ENCODE assay signal across 25 cellular contexts in the genomic region with DNA sequence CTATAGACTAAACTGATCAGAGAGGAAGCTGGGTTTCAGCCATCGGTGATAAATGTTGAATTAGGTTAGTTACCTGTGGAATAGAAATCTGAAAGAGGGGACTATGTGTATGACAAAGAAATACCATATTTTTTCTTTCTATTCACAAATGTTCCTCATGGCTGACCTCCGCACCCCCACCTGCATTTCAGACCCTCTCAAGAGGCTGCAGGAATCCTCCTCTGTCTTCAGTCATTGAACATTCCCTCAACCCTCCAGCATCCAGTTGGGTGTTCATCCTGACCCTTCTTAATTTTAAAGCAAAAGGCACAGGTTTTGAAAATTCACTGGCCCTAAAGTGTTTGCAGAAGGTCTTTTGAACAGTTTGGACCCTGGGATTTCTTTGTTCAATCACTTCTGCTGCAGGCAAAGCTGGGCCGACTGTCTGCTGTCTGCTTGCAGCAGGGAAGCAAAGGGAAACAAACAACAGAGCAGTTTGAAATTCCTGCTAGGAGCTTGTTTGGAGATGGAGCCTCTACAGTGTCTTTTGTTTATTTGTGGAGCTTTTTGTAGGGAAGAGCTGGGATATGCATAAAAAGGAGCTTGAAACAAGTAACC.
DNase-seq lines count a peak whose midpoint lies in the region; ATAC-seq and TF ChIP-seq lines count a peak whose summit lies in the region.
"Had no signal": no experiment of that assay in that cellular context is flagged by ENCODE, and none has a peak within 500 bp of the region (broad histone marks: within the 10 kb centered on the region; RNA-seq: fewer than 3 reads in every experiment).

No MANE protein-coding gene starts in this region.

- no peaks in the 10 kb centered on the region for H3K4me1 ChIP-seq in fibroblast of lung (ENCODE audit: control insufficient read depth, extremely low read depth, insufficient read depth, low read length)
- H3K4me1 ChIP-seq: BE2C, lower lobe of right lung, Peyer's patch had no signal

- H3K36me3 ChIP-seq in fibroblast of lung (ENCODE audit: control insufficient read depth, insufficient read depth, low read length) = no peaks in the 10 kb centered on the region
- no peaks in the 10 kb centered on the region for H3K36me3 ChIP-seq in neural cell (ENCODE audit: insufficient read depth, low read length)
- H3K36me3 ChIP-seq: BE2C, lower lobe of right lung, Peyer's patch had no signal

- no peaks in the 10 kb centered on the region for H3K27me3 ChIP-seq in fibroblast of lung (ENCODE audit: control insufficient read depth, insufficient read depth, low read length)
- no peaks in the 10 kb centered on the region for H3K27me3 ChIP-seq in neural cell (ENCODE audit: insufficient read depth, low read depth, low read length)
- H3K27me3 ChIP-seq: BE2C, Peyer's patch had no signal

- TF ChIP-seq EP300 in neural cell (conservative IDR thresholded peaks at IDR 0.05; ENCODE audit: poor library complexity, severe bottlenecking) = no peak

- H3K9ac ChIP-seq in fibroblast of lung (ENCODE audit: insufficient read depth, low read length) (no peak overlapping the region), neural cell (ENCODE audit: low read length) (no peak overlapping the region)

- intact Hi-C loops in lower leg skin (cut with DNase I; ENCODE audit: low total_unique reads) = no loop called here

- TF ChIP-seq POLR2A in lower leg skin (IDR thresholded peaks at IDR 0.05) = no peak

- WGBS in lower leg skin, 2 donors = 80 to 93% methylated on average over 3 of the region's 3 CpGs

- DNase-seq in EH (ENCODE audit: low read depth) (peak; percentile 11), NCI-H69 (lab: John Stamatoyannopoulos, UW) (peak; percentile 3), fibroblast of lung (ENCODE audit: low read depth in 2 of 2) (no peak), lower leg skin (ENCODE audit: low spot score in 2 of 2) (no peak)
- no peak for DNase-seq in activated naive CD4-positive, alpha-beta T cell treated with anti-CD3 and anti-CD28 coated beads, Interleukin-2, amount 50 U/mL, for 16 hours
- DNase-seq: activated CD4-positive, CD25-positive, alpha-beta regulatory T cell treated with anti-CD3 and anti-CD28 coated beads, Interleukin-2, amount 50 U/mL, for 72 hours; activated CD8-positive, alpha-beta T cell treated with anti-CD3 and anti-CD28 coated beads for 36 hours; activated effector memory CD4-positive, alpha-beta T cell treated with Interleukin-2 at 50 U/mL for 16 hours; BE2C; hypothalamus; lower lobe of right lung; NCI-H2081 treated with DMSO at 0.1 percent for 48 hours; NCI-H524; NK-92 treated with Interleukin-12 subunit alpha and Interleukin-12 subunit beta, amount 100 ng/mL, for 24 hours; Peyer's patch; small intestine; stimulated activated CD4-positive, alpha-beta T cell treated with anti-CD3 and anti-CD28 coated beads, Interleukin-4, amount 100 ng/mL, for 24 hours; stimulated activated naive CD4-positive, alpha-beta T cell; T-cell had no signal

- H3K79me2 ChIP-seq in fibroblast of lung (ENCODE audit: control insufficient read depth, insufficient read depth, low read length) (no peaks in the 10 kb centered on the region), neural cell (replicated peaks; ENCODE audit: insufficient read depth, low read length) (no peaks in the 10 kb centered on the region)

- no peak overlapping the region for H3K27ac ChIP-seq in fibroblast of lung (ENCODE audit: insufficient read depth, low read length)
- H3K27ac ChIP-seq in neural cell (ENCODE audit: low read length) = no peak overlapping the region
- H3K27ac ChIP-seq: epithelial cell of prostate, lower lobe of right lung, Peyer's patch had no signal

- no peaks in the 10 kb centered on the region for H3K9me3 ChIP-seq in fibroblast of lung (ENCODE audit: control insufficient read depth, insufficient read depth, low read depth, low read length)
- no peaks in the 10 kb centered on the region for H3K9me3 ChIP-seq in neural cell (ENCODE audit: low read length)
- H3K9me3 ChIP-seq: A549, BE2C, lower lobe of right lung, Peyer's patch had no signal

- H3F3A ChIP-seq in neural cell (ENCODE audit: insufficient read depth, low read length, poor library complexity, severe bottlenecking) = no peaks in the 10 kb centered on the region

- H2AFZ ChIP-seq in fibroblast of lung (ENCODE audit: low read length) (peak overlapping the region; percentile 19), neural cell (ENCODE audit: low read depth, low read length) (peak overlapping the region; percentile 15)

- no peaks in the 10 kb centered on the region for H3K9me2 ChIP-seq in neural cell (ENCODE audit: insufficient read depth, low read length)

- H4K20me1 ChIP-seq in fibroblast of lung (ENCODE audit: control insufficient read depth, extremely low read depth, insufficient read depth, low read length) (no peaks in the 10 kb centered on the region), neural cell (ENCODE audit: insufficient read depth) (no peaks in the 10 kb centered on the region)

- no peak for TF ChIP-seq CTCF in fibroblast of lung (conservative IDR thresholded peaks at IDR 0.05 in 1 of 2, IDR thresholded peaks at IDR 0.05 in 1 of 2; ENCODE audit: low read depth in 1 of 2, low read length in 2 of 2)
- TF ChIP-seq CTCF in neural cell (IDR thresholded peaks at IDR 0.05; ENCODE audit: poor library complexity, severe bottlenecking) = no peak
- TF ChIP-seq CTCF in lower leg skin (IDR thresholded peaks at IDR 0.05) = no peak

- no peak overlapping the region for H3K4me3 ChIP-seq in fibroblast of lung (replicated peaks in 1 of 4; ENCODE audit: control extremely low read depth in 1 of 4, insufficient read depth in 1 of 4, low read depth in 3 of 4, low read length in 4 of 4)
- no peak overlapping the region for H3K4me3 ChIP-seq in neural cell (ENCODE audit: low read length)
- no peak overlapping the region for H3K4me3 ChIP-seq in lower leg skin (ENCODE audit: low read depth, poor library complexity, severe bottlenecking)
- H3K4me3 ChIP-seq: A549, K562, lower lobe of right lung, Peyer's patch had no signal

- H3K4me2 ChIP-seq in fibroblast of lung (ENCODE audit: extremely low read depth, insufficient read depth, low read length) (no peak overlapping the region), neural cell (ENCODE audit: low read length) (no peak overlapping the region)
- H3K4me2 ChIP-seq: A549 had no signal

- ATAC-seq in HG03520 (IDR thresholded peaks at IDR 0.05; ENCODE audit: unreplicated experiment) (no peak), GM21423 (IDR thresholded peaks at IDR 0.05; ENCODE audit: unreplicated experiment) (no peak)
- ATAC-seq: A549; activated CD8-positive, alpha-beta T cell treated with anti-CD3 and anti-CD28 coated beads for 36 hours; K562; lower lobe of right lung; T-cell had no signal

- TF ChIP-seq RAD21 in neural cell (conservative IDR thresholded peaks at IDR 0.05) = no peak

TF ChIP-seq in neural cell, 6 proteins besides CTCF, POLR2A, EP300 and RAD21:
- TF ChIP-seq POLR2AphosphoS5 (IDR thresholded peaks at IDR 0.05) (no peak), TAF1 (IDR thresholded peaks at IDR 0.05; ENCODE audit: low read depth) (no peak), SMC3 (conservative IDR thresholded peaks at IDR 0.05; ENCODE audit: poor library complexity) (no peak), EZH2 (IDR thresholded peaks at IDR 0.05; ENCODE audit: borderline replicate concordance, insufficient read depth, low read length, poor library complexity, severe bottlenecking) (no peak), MXI1 (conservative IDR thresholded peaks at IDR 0.05; ENCODE audit: poor library complexity, severe bottlenecking) (no peak)
- TF ChIP-seq, protein P1, sequence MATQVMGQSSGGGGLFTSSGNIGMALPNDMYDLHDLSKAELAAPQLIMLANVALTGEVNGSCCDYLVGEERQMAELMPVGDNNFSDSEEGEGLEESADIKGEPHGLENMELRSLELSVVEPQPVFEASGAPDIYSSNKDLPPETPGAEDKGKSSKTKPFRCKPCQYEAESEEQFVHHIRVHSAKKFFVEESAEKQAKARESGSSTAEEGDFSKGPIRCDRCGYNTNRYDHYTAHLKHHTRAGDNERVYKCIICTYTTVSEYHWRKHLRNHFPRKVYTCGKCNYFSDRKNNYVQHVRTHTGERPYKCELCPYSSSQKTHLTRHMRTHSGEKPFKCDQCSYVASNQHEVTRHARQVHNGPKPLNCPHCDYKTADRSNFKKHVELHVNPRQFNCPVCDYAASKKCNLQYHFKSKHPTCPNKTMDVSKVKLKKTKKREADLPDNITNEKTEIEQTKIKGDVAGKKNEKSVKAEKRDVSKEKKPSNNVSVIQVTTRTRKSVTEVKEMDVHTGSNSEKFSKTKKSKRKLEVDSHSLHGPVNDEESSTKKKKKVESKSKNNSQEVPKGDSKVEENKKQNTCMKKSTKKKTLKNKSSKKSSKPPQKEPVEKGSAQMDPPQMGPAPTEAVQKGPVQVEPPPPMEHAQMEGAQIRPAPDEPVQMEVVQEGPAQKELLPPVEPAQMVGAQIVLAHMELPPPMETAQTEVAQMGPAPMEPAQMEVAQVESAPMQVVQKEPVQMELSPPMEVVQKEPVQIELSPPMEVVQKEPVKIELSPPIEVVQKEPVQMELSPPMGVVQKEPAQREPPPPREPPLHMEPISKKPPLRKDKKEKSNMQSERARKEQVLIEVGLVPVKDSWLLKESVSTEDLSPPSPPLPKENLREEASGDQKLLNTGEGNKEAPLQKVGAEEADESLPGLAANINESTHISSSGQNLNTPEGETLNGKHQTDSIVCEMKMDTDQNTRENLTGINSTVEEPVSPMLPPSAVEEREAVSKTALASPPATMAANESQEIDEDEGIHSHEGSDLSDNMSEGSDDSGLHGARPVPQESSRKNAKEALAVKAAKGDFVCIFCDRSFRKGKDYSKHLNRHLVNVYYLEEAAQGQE (IDR thresholded peaks at IDR 0.05; ENCODE audit: borderline replicate concordance) = no peak

Comparison
In these comparisons a context has a peak if more than half of its experiments do, and no peak if none do; other contexts are left out.
1. DNase-seq: peak in EH (single experiment) and NCI-H69 (single experiment); none in fibroblast of lung (0 of 2), lower leg skin (0 of 2) and activated naive CD4-positive, alpha-beta T cell treated with anti-CD3 and anti-CD28 coated beads, Interleukin-2, amount 50 U/mL, for 16 hours (single experiment).